8 cellular contexts compared by ENCODE assay signal in genomic region chr4:139014391-139015268, GRCh38. TPM values are rescaled to one million over a fixed set of nuclear protein-coding genes. Genes with fewer than 3 reads are reported as not detected.
DNase-seq lines count a peak whose midpoint lies in the region; ATAC-seq and TF ChIP-seq lines count a peak whose summit lies in the region.

No MANE protein-coding gene starts in this region.

- no peaks in the 10 kb centered on the region for H3K36me3 Mint-ChIP-seq in glutamatergic neuron (ENCODE audit: unreplicated experiment)

- no peak overlapping the region for H2AK5ac ChIP-seq in trophoblast cell (ENCODE audit: low read length)

- peaks cover 7 to 11% of the 10 kb centered on the region in 2 experiments for H3K4me1 ChIP-seq in trophoblast cell (ENCODE audit: control insufficient read depth in 1 of 2, insufficient read depth in 2 of 2, low read length in 2 of 2)

- peak overlapping the region; percentile 95 for H2BK12ac ChIP-seq in trophoblast cell (ENCODE audit: low read length)

- no CpG with 5 or more reads among the region's 9 CpGs for WGBS in trophoblast cell (ENCODE audit: extremely low coverage, insufficient coverage, insufficient read length)

- no peak for TF ChIP-seq CTCF in glutamatergic neuron (IDR thresholded peaks at IDR 0.05; ENCODE audit: partially characterized antibody, unreplicated experiment)

- H3K18ac ChIP-seq in trophoblast cell (ENCODE audit: low read length) = peak overlapping the region; percentile 7

- H3K23ac ChIP-seq in trophoblast cell (ENCODE audit: low read length) = no peak overlapping the region

- H3K9ac ChIP-seq in trophoblast cell (ENCODE audit: low read length) = no peak overlapping the region

- peak overlapping the region; percentile 80 for H3K14ac ChIP-seq in trophoblast cell (ENCODE audit: low read length)

- H3K4me3 ChIP-seq in trophoblast cell (ENCODE audit: low read depth, low read length) = no peak overlapping the region

- peaks cover 10% of the 10 kb centered on the region for H3K27me3 Mint-ChIP-seq in glutamatergic neuron (ENCODE audit: unreplicated experiment)

- peak overlapping the region; percentile 86 for H4K8ac ChIP-seq in trophoblast cell (ENCODE audit: low read depth, low read length)

- peaks cover 23% of the 10 kb centered on the region for H3K79me1 ChIP-seq in trophoblast cell (ENCODE audit: low read length)

- peak overlapping the region; percentile 72 for H2AFZ ChIP-seq in trophoblast cell (ENCODE audit: insufficient read depth, low read length, poor library complexity)

- peaks cover 0 to 2% of the 10 kb centered on the region in 2 experiments for H3K36me3 ChIP-seq in trophoblast cell (ENCODE audit: control insufficient read depth in 1 of 2, insufficient read depth in 2 of 2, low read length in 2 of 2)

- DNase-seq in NCI-H446 treated with DMSO at 0.1 percent for 48 hours (lab: John Stamatoyannopoulos, UW) (peak; percentile 51), NCI-H446 (lab: John Stamatoyannopoulos, UW) (no peak), LoVo (ENCODE audit: low spot score) (peak; percentile 83), glutamatergic neuron (no peak), trophoblast cell (peak; percentile 77 to 96), midbrain (lab: John Stamatoyannopoulos, UW) (no peak)
- peak; percentile 5 for DNase-seq in activated gamma-delta T cell treated with anti-CD3 and anti-CD28 coated beads, Interleukin-2, amount 50 U/mL, for 16 hours (ENCODE audit: low read depth)

- no peaks in the 10 kb centered on the region for H3K9me3 ChIP-seq in trophoblast cell (ENCODE audit: insufficient read depth, low read depth, low read length)

- H2BK5ac ChIP-seq in trophoblast cell (ENCODE audit: low read depth, low read length, poor library complexity) = peak overlapping the region; percentile 91

- H3K27me3 ChIP-seq in trophoblast cell (ENCODE audit: insufficient read depth, low read length) = no peaks in the 10 kb centered on the region

- H3K4me3 Mint-ChIP-seq in glutamatergic neuron (ENCODE audit: unreplicated experiment) = peak overlapping the region; percentile 80

- peak overlapping the region; percentile 62 for H3K4me2 ChIP-seq in trophoblast cell (ENCODE audit: low read length)

- ATAC-seq in GM21576 (IDR thresholded peaks at IDR 0.05; ENCODE audit: unreplicated experiment) = peak; percentile 1

- peaks cover 27% of the 10 kb centered on the region for H3K9me3 Mint-ChIP-seq in glutamatergic neuron (ENCODE audit: unreplicated experiment)

- no peak overlapping the region for H4K12ac ChIP-seq in trophoblast cell (ENCODE audit: low read depth, low read length)

- H3K4me1 Mint-ChIP-seq in glutamatergic neuron (ENCODE audit: low read depth, unreplicated experiment) = peaks cover 29% of the 10 kb centered on the region

- H3K4ac ChIP-seq in trophoblast cell (ENCODE audit: low read depth, low read length) = peak overlapping the region; percentile 3

- peak overlapping the region; percentile 95 for H3K27ac Mint-ChIP-seq in glutamatergic neuron (ENCODE audit: unreplicated experiment)

- H3K27ac ChIP-seq in trophoblast cell (ENCODE audit: low read depth, low read length) = peak overlapping the region; percentile 95

- peak overlapping the region; percentile 62 for H2BK120ac ChIP-seq in trophoblast cell (ENCODE audit: insufficient read depth, low read length, poor library complexity)

- peaks cover 14% of the 10 kb centered on the region for H3K79me2 ChIP-seq in trophoblast cell (ENCODE audit: control insufficient read depth, insufficient read depth, low read length, poor library complexity)

- H4K91ac ChIP-seq in trophoblast cell (ENCODE audit: low read depth, low read length) = peak overlapping the region; percentile 93

RNA-seq across cellular contexts. Expression of gene NOCT, which starts 1.0 kb away (rescaled TPM):
- 39.1 TPM for total RNA-seq in glutamatergic neuron (ENCODE audit: unreplicated experiment)
- 26.0 and 26.1 TPM in 2 replicates for polyA plus RNA-seq in trophoblast cell (2013)

Comparison
In these comparisons a context has a peak if more than half of its experiments do, and no peak if none do; other contexts are left out.
1. DNase-seq: peak in NCI-H446 treated with DMSO at 0.1 percent for 48 hours (single experiment), LoVo (single experiment), activated gamma-delta T cell treated with anti-CD3 and anti-CD28 coated beads, Interleukin-2, amount 50 U/mL, for 16 hours (single experiment) and trophoblast cell (2 of 2); none in NCI-H446 (0 of 2), glutamatergic neuron (single experiment) and midbrain (single experiment).